ENCODE assay signal across 18 cellular contexts in genomic region chr7:15489383-15489782, GRCh38.
DNase-seq lines count a peak whose midpoint lies in the region; ATAC-seq, FAIRE-seq and TF ChIP-seq lines count a peak whose summit lies in the region.
"Had no signal": no experiment of that assay in that cellular context is flagged by ENCODE, and none has a peak within 500 bp of the region (broad histone marks: within the 10 kb centered on the region; RNA-seq: fewer than 3 reads in every experiment).

No MANE protein-coding gene starts in this region.

- CTCF ChIA-PET in endothelial cell of umbilical vein (lab: Charles Lee): interaction anchor here (0.8 to 1.3 kb wide), 2 partner anchors 9 to 91 kb away, joined by 3 read pairs; no protein-coding TSS in a partner anchor

- no peak overlapping the region for H3K4me3 Mint-ChIP-seq in nephron

- DNase-seq in H54 (ENCODE audit: insufficient read length, low spot score): no peak
- peak; percentile 45 for DNase-seq in NCI-H748 treated with DMSO at 0.1 percent for 48 hours (lab: John Stamatoyannopoulos, UW)
- DNase-seq in endothelial cell of umbilical vein (ENCODE audit: low read depth, low spot score): peak; percentile 77
- no peak for DNase-seq in AML-193 (lab: John Stamatoyannopoulos, UW)
- no peak for DNase-seq in NCI-H2107 (lab: John Stamatoyannopoulos, UW)
- DNase-seq in GM12892 (ENCODE audit: insufficient read length): no peak
- DNase-seq: GM23248, KBM-7, MV-4-11, NCI-H187 treated with DMSO at 0.1 percent for 48 hours, NCI-H2171 treated with DMSO at 0.1 percent for 48 hours, NCI-H446 treated with DMSO at 0.1 percent for 48 hours, NCI-H82, PC-3 had no signal

- no peaks in the 10 kb centered on the region for H3K4me1 ChIP-seq in endothelial cell of umbilical vein (ENCODE audit: control insufficient read depth, extremely low read depth, insufficient read depth, low read length)

- TF ChIP-seq CTCF in endothelial cell of umbilical vein (IDR thresholded peaks at IDR 0.05; ENCODE audit: extremely low read depth in 1 of 2, insufficient read depth in 1 of 2, low read depth in 1 of 2, low read length in 2 of 2) (no peak), nephron (IDR thresholded peaks at IDR 0.05; ENCODE audit: unreplicated experiment in 3 of 3) (no peak)

- intact Hi-C loops in endothelial cell of umbilical vein (cut with micrococcal nuclease): no loop called here

- dilution Hi-C loops in endothelial cell of umbilical vein (cut with MboI; ENCODE audit: extremely low pct_ligation_motif_present, low sequenced_read_pairs): no loop called here

- peak overlapping the region in 2 of 3 experiments; percentile 1 to 46 for H3K27ac Mint-ChIP-seq in nephron

- H3K9ac ChIP-seq in endothelial cell of umbilical vein (replicated peaks; ENCODE audit: extremely low read depth, insufficient read depth, low read length): no peak overlapping the region
- H3K9ac ChIP-seq: GM23248 had no signal

- H2AFZ ChIP-seq in endothelial cell of umbilical vein (ENCODE audit: low read depth, low read length): peak overlapping the region; percentile 28
- H2AFZ ChIP-seq: GM23248 had no signal

- H3K9me1 ChIP-seq in endothelial cell of umbilical vein (replicated peaks; ENCODE audit: control insufficient read depth, extremely low read depth, insufficient read depth, low read length): no peaks in the 10 kb centered on the region

- no peak for ATAC-seq in GM21447 (IDR thresholded peaks at IDR 0.05; ENCODE audit: unreplicated experiment)
- ATAC-seq: HCT116, PC-3 had no signal

- no peaks in the 10 kb centered on the region for H3K27me3 ChIP-seq in endothelial cell of umbilical vein (ENCODE audit: control insufficient read depth in 2 of 2, insufficient read depth in 2 of 2, low read length in 2 of 2)

- H4K20me1 ChIP-seq in endothelial cell of umbilical vein (replicated peaks; ENCODE audit: control insufficient read depth, extremely low read depth, insufficient read depth, low read length): no peaks in the 10 kb centered on the region

- BruUV-seq in endothelial cell of umbilical vein (replicated peaks; lab: Mats Ljungman, UMichigan): no TSS peak

- TF ChIP-seq POLR2A in H54 (IDR thresholded peaks at IDR 0.05; ENCODE audit: low read depth, low read length) (no peak), endothelial cell of umbilical vein (IDR thresholded peaks at IDR 0.05; ENCODE audit: low read depth, low read length) (no peak), GM12892 (IDR thresholded peaks at IDR 0.05; ENCODE audit: low read depth, low read length) (no peak)

- H3K36me3 Mint-ChIP-seq in nephron (ENCODE audit: low read depth): no peaks in the 10 kb centered on the region

- no peaks in the 10 kb centered on the region for H3K9me3 Mint-ChIP-seq in nephron

- H3K27me3 Mint-ChIP-seq in nephron (ENCODE audit: low read depth): no peaks in the 10 kb centered on the region

- no peak overlapping the region for H3K27ac ChIP-seq in endothelial cell of umbilical vein (ENCODE audit: insufficient read depth, low read depth, low read length)
- H3K27ac ChIP-seq: C4-2B, GM23248 had no signal

- H3K4me2 ChIP-seq in endothelial cell of umbilical vein (ENCODE audit: insufficient read depth, low read length): no peak overlapping the region

- H3K36me3 ChIP-seq in endothelial cell of umbilical vein (ENCODE audit: control insufficient read depth in 2 of 2, extremely low read depth in 1 of 2, insufficient read depth in 2 of 2, low read length in 2 of 2): no peaks in the 10 kb centered on the region

- H3K4me3 ChIP-seq in endothelial cell of umbilical vein (replicated peaks in 1 of 3; ENCODE audit: insufficient read depth in 1 of 3, low read depth in 1 of 3, low read length in 3 of 3): no peak overlapping the region
- H3K4me3 ChIP-seq: GM23248 had no signal

- H3K9me3 ChIP-seq in endothelial cell of umbilical vein (replicated peaks; ENCODE audit: control insufficient read depth, insufficient read depth, low read length): no peaks in the 10 kb centered on the region

- H3K4me1 Mint-ChIP-seq in nephron: peaks cover 23% of the 10 kb centered on the region

- no peaks in the 10 kb centered on the region for H3K79me2 ChIP-seq in endothelial cell of umbilical vein (ENCODE audit: control insufficient read depth, insufficient read depth, low read length)

- POLR2A ChIA-PET in endothelial cell of umbilical vein (lab: Charles Lee): no interaction called here

- peak; percentile 64 for FAIRE-seq in H54 (lab: Jason Lieb, UNC)
- FAIRE-seq in endothelial cell of umbilical vein (lab: Jason Lieb, UNC): no peak
- FAIRE-seq in GM12892 (lab: Jason Lieb, UNC): no peak

TF ChIP-seq in endothelial cell of umbilical vein, 7 proteins besides CTCF, POLR2A, EP300 and RAD21:
- no peak for TF ChIP-seq JUN (IDR thresholded peaks at IDR 0.05; ENCODE audit: borderline replicate concordance, insufficient read depth, insufficient read length, low read depth)
- TF ChIP-seq FOS (IDR thresholded peaks at IDR 0.05; ENCODE audit: borderline replicate concordance, insufficient read depth, low read length): no peak
- TF ChIP-seq MAX (IDR thresholded peaks at IDR 0.05; ENCODE audit: insufficient read depth, insufficient read length): no peak
- no peak for TF ChIP-seq GATA2 (IDR thresholded peaks at IDR 0.05; ENCODE audit: insufficient read depth, insufficient read length, low read depth, low read length)
- TF ChIP-seq POLR2AphosphoS5 (IDR thresholded peaks at IDR 0.05; ENCODE audit: insufficient read depth, low read depth, low read length): no peak
- no peak for TF ChIP-seq MYC (IDR thresholded peaks at IDR 0.05; ENCODE audit: low read depth, low read length)
- TF ChIP-seq EZH2 (IDR thresholded peaks at IDR 0.05; ENCODE audit: borderline replicate concordance, low read depth, low read length, severe bottlenecking): no peak

Comparison
In these comparisons a context has a peak if more than half of its experiments do, and no peak if none do; other contexts are left out.
1. DNase-seq: peak in NCI-H748 treated with DMSO at 0.1 percent for 48 hours (single experiment) and endothelial cell of umbilical vein (single experiment); none in H54 (single experiment), AML-193 (0 of 2), NCI-H2107 (single experiment) and GM12892 (single experiment).